ENCODE assay signal across 1 cellular context in the genomic region with DNA sequence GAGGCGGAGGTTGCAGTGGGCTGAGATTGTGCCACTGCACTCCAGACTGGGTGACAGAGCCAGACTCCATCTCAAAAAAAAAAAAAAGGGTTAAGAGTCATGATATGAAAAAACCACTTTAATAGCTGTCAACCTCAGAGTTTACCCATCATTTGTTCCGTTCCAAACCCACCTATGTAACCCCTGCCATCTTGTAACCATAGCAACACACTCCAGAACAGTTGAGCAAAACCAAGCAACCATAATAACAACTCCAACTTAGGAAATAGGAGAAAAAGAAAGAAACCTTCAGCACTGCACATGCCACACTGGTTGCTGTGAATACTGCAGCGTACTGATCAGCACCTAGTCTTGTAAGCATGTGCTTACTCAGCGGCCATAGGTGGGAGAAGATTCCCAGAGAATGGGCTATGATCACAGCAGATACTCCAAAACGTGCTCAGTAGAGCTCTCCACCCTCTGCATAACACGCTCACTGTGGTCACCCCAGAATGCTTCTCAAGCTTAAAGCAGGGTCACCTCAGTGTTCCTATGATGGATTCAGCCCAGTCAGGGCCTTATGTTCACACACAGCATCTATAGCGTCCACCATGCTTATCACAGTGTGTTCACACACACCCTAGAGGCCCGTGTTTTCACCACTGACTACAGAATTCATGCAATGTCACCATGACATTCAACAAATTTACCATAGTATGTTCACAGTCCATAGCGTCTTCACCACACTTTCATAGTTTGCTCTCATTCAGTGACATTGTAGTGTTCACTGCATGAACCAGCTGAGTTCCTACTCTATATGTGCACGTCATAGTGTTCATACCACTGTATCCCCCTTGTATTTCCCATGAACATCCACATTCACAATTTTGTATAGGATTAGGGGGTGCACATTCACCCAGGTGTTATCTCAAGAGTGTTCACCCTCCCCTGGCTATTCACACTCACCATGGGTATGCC.
TF ChIP-seq lines count a peak whose summit lies in the region.

No MANE protein-coding gene starts in this region.

TF ChIP-seq in K562, 482 proteins besides CTCF, POLR2A, EP300 and RAD21 (continued from another document and continues in another):
- TF ChIP-seq, protein P1, sequence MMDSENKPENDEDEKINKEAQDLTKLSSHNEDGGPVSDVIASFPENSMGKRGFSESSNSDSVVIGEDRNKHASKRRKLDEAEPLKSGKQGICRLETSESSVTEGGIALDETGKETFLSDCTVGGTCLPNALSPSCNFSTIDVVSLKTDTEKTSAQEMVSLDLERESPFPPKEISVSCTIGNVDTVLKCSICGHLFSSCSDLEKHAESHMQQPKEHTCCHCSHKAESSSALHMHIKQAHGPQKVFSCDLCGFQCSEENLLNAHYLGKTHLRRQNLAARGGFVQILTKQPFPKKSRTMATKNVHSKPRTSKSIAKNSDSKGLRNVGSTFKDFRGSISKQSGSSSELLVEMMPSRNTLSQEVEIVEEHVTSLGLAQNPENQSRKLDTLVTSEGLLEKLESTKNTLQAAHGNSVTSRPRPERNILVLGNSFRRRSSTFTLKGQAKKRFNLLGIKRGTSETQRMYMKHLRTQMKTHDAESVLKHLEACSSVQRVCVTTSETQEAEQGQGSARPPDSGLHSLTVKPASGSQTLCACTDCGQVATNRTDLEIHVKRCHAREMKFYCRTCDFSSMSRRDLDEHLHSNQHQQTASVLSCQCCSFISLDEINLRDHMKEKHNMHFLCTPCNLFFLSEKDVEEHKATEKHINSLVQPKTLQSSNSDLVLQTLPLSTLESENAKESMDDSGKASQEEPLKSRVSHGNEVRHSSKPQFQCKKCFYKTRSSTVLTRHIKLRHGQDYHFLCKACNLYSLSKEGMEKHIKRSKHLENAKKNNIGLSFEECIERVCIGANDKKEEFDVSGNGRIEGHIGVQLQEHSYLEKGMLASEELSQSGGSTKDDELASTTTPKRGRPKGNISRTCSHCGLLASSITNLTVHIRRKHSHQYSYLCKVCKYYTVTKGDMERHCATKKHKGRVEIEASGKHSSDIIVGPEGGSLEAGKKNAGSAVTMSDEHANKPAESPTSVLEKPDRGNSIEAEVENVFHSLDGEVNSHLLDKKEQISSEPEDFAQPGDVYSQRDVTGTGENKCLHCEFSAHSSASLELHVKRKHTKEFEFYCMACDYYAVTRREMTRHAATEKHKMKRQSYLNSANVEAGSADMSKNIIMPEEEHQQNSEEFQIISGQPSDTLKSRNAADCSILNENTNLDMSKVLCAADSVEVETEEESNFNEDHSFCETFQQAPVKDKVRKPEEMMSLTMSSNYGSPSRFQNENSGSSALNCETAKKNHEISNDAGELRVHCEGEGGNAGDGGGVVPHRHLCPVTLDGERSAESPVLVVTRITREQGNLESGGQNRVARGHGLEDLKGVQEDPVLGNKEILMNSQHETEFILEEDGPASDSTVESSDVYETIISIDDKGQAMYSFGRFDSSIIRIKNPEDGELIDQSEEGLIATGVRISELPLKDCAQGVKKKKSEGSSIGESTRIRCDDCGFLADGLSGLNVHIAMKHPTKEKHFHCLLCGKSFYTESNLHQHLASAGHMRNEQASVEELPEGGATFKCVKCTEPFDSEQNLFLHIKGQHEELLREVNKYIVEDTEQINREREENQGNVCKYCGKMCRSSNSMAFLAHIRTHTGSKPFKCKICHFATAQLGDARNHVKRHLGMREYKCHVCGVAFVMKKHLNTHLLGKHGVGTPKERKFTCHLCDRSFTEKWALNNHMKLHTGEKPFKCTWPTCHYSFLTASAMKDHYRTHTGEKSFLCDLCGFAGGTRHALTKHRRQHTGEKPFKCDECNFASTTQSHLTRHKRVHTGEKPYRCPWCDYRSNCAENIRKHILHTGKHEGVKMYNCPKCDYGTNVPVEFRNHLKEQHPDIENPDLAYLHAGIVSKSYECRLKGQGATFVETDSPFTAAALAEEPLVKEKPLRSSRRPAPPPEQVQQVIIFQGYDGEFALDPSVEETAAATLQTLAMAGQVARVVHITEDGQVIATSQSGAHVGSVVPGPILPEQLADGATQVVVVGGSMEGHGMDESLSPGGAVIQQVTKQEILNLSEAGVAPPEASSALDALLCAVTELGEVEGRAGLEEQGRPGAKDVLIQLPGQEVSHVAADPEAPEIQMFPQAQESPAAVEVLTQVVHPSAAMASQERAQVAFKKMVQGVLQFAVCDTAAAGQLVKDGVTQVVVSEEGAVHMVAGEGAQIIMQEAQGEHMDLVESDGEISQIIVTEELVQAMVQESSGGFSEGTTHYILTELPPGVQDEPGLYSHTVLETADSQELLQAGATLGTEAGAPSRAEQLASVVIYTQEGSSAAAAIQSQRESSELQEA (IDR thresholded peaks at IDR 0.05; ENCODE audit: low read depth): no peak
- TF ChIP-seq PHB (CRISPR knock-in tag; IDR thresholded peaks at IDR 0.05): no peak
- TF ChIP-seq, protein P2, sequence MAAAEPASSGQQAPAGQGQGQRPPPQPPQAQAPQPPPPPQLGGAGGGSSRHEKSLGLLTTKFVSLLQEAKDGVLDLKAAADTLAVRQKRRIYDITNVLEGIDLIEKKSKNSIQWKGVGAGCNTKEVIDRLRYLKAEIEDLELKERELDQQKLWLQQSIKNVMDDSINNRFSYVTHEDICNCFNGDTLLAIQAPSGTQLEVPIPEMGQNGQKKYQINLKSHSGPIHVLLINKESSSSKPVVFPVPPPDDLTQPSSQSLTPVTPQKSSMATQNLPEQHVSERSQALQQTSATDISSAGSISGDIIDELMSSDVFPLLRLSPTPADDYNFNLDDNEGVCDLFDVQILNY (CRISPR knock-in tag; IDR thresholded peaks at IDR 0.05): no peak
- TF ChIP-seq CEBPB (tag; IDR thresholded peaks at IDR 0.05): 0 out of 2 replicates have a peak, but pooled peaks have one; percentile 7
- TF ChIP-seq HNRNPK (IDR thresholded peaks at IDR 0.05; ENCODE audit: low read depth, low read length, poor library complexity, severe bottlenecking): no peak
- peak; percentile 86 for TF ChIP-seq MAFK (IDR thresholded peaks at IDR 0.05; ENCODE audit: low read length)
- peak; percentile 80 for TF ChIP-seq MGA (IDR thresholded peaks at IDR 0.05)
- TF ChIP-seq C11orf30 (IDR thresholded peaks at IDR 0.05; ENCODE audit: low read depth): peak; percentile 96
- TF ChIP-seq MITF (IDR thresholded peaks at IDR 0.05): no peak
- 0 out of 2 replicates have a peak, but pooled peaks have one; percentile 56 for TF ChIP-seq SMAD3 (CRISPR knock-in tag; conservative IDR thresholded peaks at IDR 0.05)
- TF ChIP-seq IRF1 (CRISPR knock-in tag; IDR thresholded peaks at IDR 0.05; ENCODE audit: borderline replicate concordance): no peak
- TF ChIP-seq PCBP1 (IDR thresholded peaks at IDR 0.05; ENCODE audit: low read depth, low read length, poor library complexity, severe bottlenecking): no peak
- TF ChIP-seq HDAC6 (IDR thresholded peaks at IDR 0.05; ENCODE audit: low read depth, low read length): no peak
- 0 out of 2 replicates have a peak, but pooled peaks have one; percentile 10 for TF ChIP-seq ZNF449 (CRISPR knock-in tag; IDR thresholded peaks at IDR 0.05)
- TF ChIP-seq TEAD4 (IDR thresholded peaks at IDR 0.05; ENCODE audit: low read length): 0 out of 2 replicates have a peak, but pooled peaks have one; percentile 28
- TF ChIP-seq TEAD4 (CRISPR knock-in tag; IDR thresholded peaks at IDR 0.05; ENCODE audit: borderline replicate concordance): no peak
- no peak for TF ChIP-seq ZNF408 (CRISPR knock-in tag; IDR thresholded peaks at IDR 0.05; ENCODE audit: low read depth)
- TF ChIP-seq POLR2B (IDR thresholded peaks at IDR 0.05; ENCODE audit: low read depth, partially characterized antibody): peak; percentile 17
- TF ChIP-seq EP400 (IDR thresholded peaks at IDR 0.05): peak; percentile 57
- TF ChIP-seq KLF6 (CRISPR knock-in tag; IDR thresholded peaks at IDR 0.05; ENCODE audit: borderline replicate concordance): no peak
- TF ChIP-seq YY1 (IDR thresholded peaks at IDR 0.05; ENCODE audit: borderline replicate concordance in 1 of 3, control insufficient read depth in 1 of 3, extremely low read depth in 1 of 3, insufficient read depth in 3 of 3, insufficient read length in 1 of 3, insufficient replicate concordance in 2 of 3, low read depth in 1 of 3, low read length in 2 of 3): peak in 1 of 3 experiments; percentile 24
- TF ChIP-seq CBFA2T3 (IDR thresholded peaks at IDR 0.05): peak; percentile 49
- TF ChIP-seq NFRKB (IDR thresholded peaks at IDR 0.05; ENCODE audit: low read depth): peak; percentile 56; the same call in 1 of the 2 replicates
